In the genomic region with DNA sequence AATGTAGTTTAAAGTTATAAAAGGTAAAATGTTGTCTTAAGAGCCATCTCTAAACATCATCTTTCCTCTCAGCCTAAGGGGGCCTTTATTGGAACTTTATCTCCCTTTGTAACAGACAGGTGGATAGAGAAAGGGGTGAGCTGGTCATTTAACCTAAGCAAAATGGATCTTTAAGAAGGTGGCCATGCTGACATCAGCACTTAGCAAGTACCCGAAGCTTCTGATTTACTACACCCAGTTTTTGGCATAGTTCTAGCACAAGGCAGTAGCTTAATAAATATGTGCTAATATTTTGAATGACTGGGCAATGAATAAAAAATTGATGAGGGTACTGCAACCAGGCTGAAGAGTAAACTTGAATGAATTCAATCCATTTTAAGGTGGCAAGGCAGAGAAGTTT, we compare ENCODE assay signal across 7 cellular contexts.
"Had no signal": no experiment of that assay in that cellular context is flagged by ENCODE, and none has a peak within 500 bp of the region (broad histone marks: within the 10 kb centered on the region; RNA-seq: fewer than 3 reads in every experiment).

No MANE protein-coding gene starts in this region.

- ATAC-seq: GM12878 had no signal

- FAIRE-seq: G401.6, GM12878, GM12891, GM12892, GM18507 had no signal

- H3K4me3 ChIP-seq: GM12878 had no signal

- DNase-seq: GDM1, GF-D8 had no signal
